20 cellular contexts compared by ENCODE assay signal in the genomic region with DNA sequence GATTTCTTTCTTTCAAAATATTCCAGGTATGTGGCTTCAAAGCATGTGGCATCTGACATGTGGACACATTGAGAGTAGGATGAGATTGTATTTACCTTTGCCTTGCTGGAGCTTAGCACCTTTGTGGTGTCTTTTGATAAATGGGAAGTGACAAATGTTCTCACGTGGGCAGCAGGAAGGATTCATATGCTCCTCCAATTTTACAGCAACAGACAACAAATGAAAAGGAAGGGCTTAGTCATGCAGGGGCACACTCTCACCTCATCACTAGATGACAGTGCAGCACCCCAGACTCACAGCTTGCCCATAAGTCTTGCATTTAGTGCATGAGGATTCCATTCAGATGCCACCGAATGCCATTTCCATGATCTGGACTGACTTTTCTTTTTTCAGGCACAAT. TPM values are rescaled to one million over a fixed set of nuclear protein-coding genes. Genes with fewer than 3 reads are reported as not detected.
A peak's percentile ranks its signal among the peaks of the same experiment; 100 is the strongest.
DNase-seq lines count a peak whose midpoint lies in the region; ATAC-seq and TF ChIP-seq lines count a peak whose summit lies in the region.
"Had no signal": no experiment of that assay in that cellular context is flagged by ENCODE, and none has a peak within 500 bp of the region (broad histone marks: within the 10 kb centered on the region; RNA-seq: fewer than 3 reads in every experiment).

No MANE protein-coding gene starts in this region.

- H3K27me3 Mint-ChIP-seq in activated CD8-positive, alpha-beta T cell treated with anti-CD3 and anti-CD28 coated beads, Interleukin-2, amount 10 ng/mL, durations not matched to agents 7 days and 5 days (ENCODE audit: low read depth), result peaks cover 8% of the 10 kb centered on the region

- no peaks in the 10 kb centered on the region for H3K9me2 ChIP-seq in hepatocyte (replicated peaks; ENCODE audit: insufficient read depth)

- H3K9me3 ChIP-seq in RWPE2 (ENCODE audit: severe bottlenecking) (no peaks in the 10 kb centered on the region), hepatocyte (ENCODE audit: low read depth) (no peaks in the 10 kb centered on the region)

- WGBS in hepatocyte (ENCODE audit: low lambda C conversion rate, missing lambda C conversion rate), result 50% methylated on average over 2 of the region's 2 CpGs

- H3K4me3 Mint-ChIP-seq in activated CD8-positive, alpha-beta T cell treated with anti-CD3 and anti-CD28 coated beads, Interleukin-2, amount 10 ng/mL, durations not matched to agents 7 days and 5 days, result no peak overlapping the region

- H3K9me3 Mint-ChIP-seq in activated CD8-positive, alpha-beta T cell treated with anti-CD3 and anti-CD28 coated beads, Interleukin-2, amount 10 ng/mL, durations not matched to agents 7 days and 5 days (ENCODE audit: insufficient read depth), result no peaks in the 10 kb centered on the region

- TF ChIP-seq CTCF in RWPE2 (IDR thresholded peaks at IDR 0.05; ENCODE audit: poor library complexity, severe bottlenecking) (no peak), hepatocyte (IDR thresholded peaks at IDR 0.05; ENCODE audit: poor library complexity) (no peak)

- H3K4me3 ChIP-seq in RWPE2 (ENCODE audit: severe bottlenecking) (no peak overlapping the region), hepatocyte (no peak overlapping the region)
- H3K4me3 ChIP-seq: GM12878 had no signal

- H2AFZ ChIP-seq in hepatocyte, result no peak overlapping the region

- CTCF ChIA-PET in activated CD8-positive, alpha-beta T cell treated with anti-CD3 and anti-CD28 coated beads, Interleukin-2, amount 10 ng/mL, durations not matched to agents 7 days and 5 days (lab: Charles Lee), result interaction anchor here (0.6 to 4.4 kb wide), 8 partner anchors 10 to 988 kb away, joined by 3 to 51 read pairs (median 10); no protein-coding TSS in a partner anchor

- H3K4me1 ChIP-seq in RWPE2 (ENCODE audit: insufficient read depth, poor library complexity, severe bottlenecking) (no peaks in the 10 kb centered on the region), hepatocyte (ENCODE audit: insufficient read depth) (peaks cover 6% of the 10 kb centered on the region)

- no peaks in the 10 kb centered on the region for H3K36me3 Mint-ChIP-seq in activated CD8-positive, alpha-beta T cell treated with anti-CD3 and anti-CD28 coated beads, Interleukin-2, amount 10 ng/mL, durations not matched to agents 7 days and 5 days (ENCODE audit: low read depth)

- H3K4me2 ChIP-seq in hepatocyte, result no peak overlapping the region

- H3K27ac ChIP-seq in RWPE2 (ENCODE audit: poor library complexity, severe bottlenecking) (no peak overlapping the region), hepatocyte (no peak overlapping the region)

- no peaks in the 10 kb centered on the region for H3K27me3 ChIP-seq in RWPE2 (ENCODE audit: insufficient read depth, poor library complexity, severe bottlenecking)
- H3K27me3 ChIP-seq in hepatocyte, result no peaks in the 10 kb centered on the region

- H3K36me3 ChIP-seq in RWPE2 (ENCODE audit: low read depth) (no peaks in the 10 kb centered on the region), hepatocyte (replicated peaks; ENCODE audit: insufficient read depth, low read depth) (no peaks in the 10 kb centered on the region)

- no peaks in the 10 kb centered on the region for H4K20me1 ChIP-seq in hepatocyte (ENCODE audit: insufficient read depth, poor library complexity, severe bottlenecking)

- DNase-seq in NCI-H2171 treated with DMSO at 0.1 percent for 48 hours (lab: John Stamatoyannopoulos, UW) (peak; percentile 56), NCI-H2171 (lab: John Stamatoyannopoulos, UW) (no peak), CD1c-positive myeloid dendritic cell (ENCODE audit: extremely low spot score) (peak; percentile 6), RWPE2 (ENCODE audit: low spot score) (no peak), hepatocyte (ENCODE audit: low spot score) (peak; percentile 19), DMS53 treated with DMSO at 0.1 percent for 48 hours (lab: John Stamatoyannopoulos, UW; ENCODE audit: unreplicated experiment) (no peak), NCI-H345 treated with DMSO at 0.1 percent for 48 hours (lab: John Stamatoyannopoulos, UW; ENCODE audit: unreplicated experiment) (no peak)
- no peak for DNase-seq in activated CD8-positive, alpha-beta T cell treated with anti-CD3 and anti-CD28 coated beads, Interleukin-2, amount 10 ng/mL, durations not matched to agents 7 days and 5 days
- DNase-seq: 8988T, C1 segment of cervical spinal cord, DMS153, MV-4-11, NCI-H1436, NCI-H2081 treated with DMSO at 0.1 percent for 48 hours, NCI-H748 treated with DMSO at 0.1 percent for 48 hours, SHP77 had no signal

- H3K27ac Mint-ChIP-seq in activated CD8-positive, alpha-beta T cell treated with anti-CD3 and anti-CD28 coated beads, Interleukin-2, amount 10 ng/mL, durations not matched to agents 7 days and 5 days, result no peak overlapping the region

- ATAC-seq in RWPE2 (ENCODE audit: low read depth), result peak; percentile 35; the same call in 1 of the 3 replicates
- ATAC-seq in activated CD8-positive, alpha-beta T cell treated with anti-CD3 and anti-CD28 coated beads, Interleukin-2, amount 10 ng/mL, durations not matched to agents 7 days and 5 days, result no peak
- ATAC-seq: GM12878, Panc1, SK-N-SH treated with all-trans-retinoic acid at 6 μM for 48 hours had no signal

- POLR2A ChIA-PET in activated CD8-positive, alpha-beta T cell treated with anti-CD3 and anti-CD28 coated beads, Interleukin-2, amount 10 ng/mL, durations not matched to agents 7 days and 5 days (lab: Charles Lee), result no interaction called here

- no peaks in the 10 kb centered on the region for H3K4me1 Mint-ChIP-seq in activated CD8-positive, alpha-beta T cell treated with anti-CD3 and anti-CD28 coated beads, Interleukin-2, amount 10 ng/mL, durations not matched to agents 7 days and 5 days (ENCODE audit: low read depth)

- H3K79me2 ChIP-seq in hepatocyte, result no peaks in the 10 kb centered on the region

RNA-seq across cellular contexts. Expression of a gene that starts 39.8 kb away (rescaled TPM):
- not detected in 2 replicates for total RNA-seq in hepatocyte
- polyA plus RNA-seq in hepatocyte, result not detected in 2 replicates
- total RNA-seq in activated CD8-positive, alpha-beta T cell treated with anti-CD3 and anti-CD28 coated beads, Interleukin-2, amount 10 ng/mL, durations not matched to agents 7 days and 5 days, result not detected
- total RNA-seq: GM12878, HT-29 had no signal
- polyA plus RNA-seq: GM12878 had no signal

Comparison
In these comparisons a context has a peak if more than half of its experiments do, and no peak if none do; other contexts are left out.
1. DNase-seq: peak in NCI-H2171 treated with DMSO at 0.1 percent for 48 hours (single experiment), CD1c-positive myeloid dendritic cell (single experiment) and hepatocyte (single experiment); none in NCI-H2171 (single experiment), RWPE2 (single experiment), activated CD8-positive, alpha-beta T cell treated with anti-CD3 and anti-CD28 coated beads, Interleukin-2, amount 10 ng/mL, durations not matched to agents 7 days and 5 days (single experiment), DMS53 treated with DMSO at 0.1 percent for 48 hours (single experiment) and NCI-H345 treated with DMSO at 0.1 percent for 48 hours (single experiment).